In genomic region chr20:478010-478948, GRCh38 we compare ENCODE assay signal across 15 cellular contexts. TPM values are rescaled to one million over a fixed set of nuclear protein-coding genes. Genes with fewer than 3 reads are reported as not detected.
DNase-seq lines count a peak whose midpoint lies in the region; ATAC-seq, FAIRE-seq and TF ChIP-seq lines count a peak whose summit lies in the region.
"Had no signal": no experiment of that assay in that cellular context is flagged by ENCODE, and none has a peak within 500 bp of the region (broad histone marks: within the 10 kb centered on the region; RNA-seq: fewer than 3 reads in every experiment).

No MANE protein-coding gene starts in this region.

- no peak for TF ChIP-seq RAD21 in HepG2 (CRISPR knock-in tag; IDR thresholded peaks at IDR 0.05)

- no peaks in the 10 kb centered on the region for H3K9me3 Mint-ChIP-seq in astrocyte (ENCODE audit: unreplicated experiment)
- H3K9me3 Mint-ChIP-seq: T-helper 1 cell treated with Interleukin-12 subunit alpha and Interleukin-12 subunit beta and Interleukin-4 antibody, amounts not matched to agents 30 μg/mL and 1 μg/mL, for 36 hours had no signal

- peaks cover 16% of the 10 kb centered on the region for H3K4me1 Mint-ChIP-seq in astrocyte (ENCODE audit: low read depth, unreplicated experiment)
- H3K4me1 Mint-ChIP-seq: neural crest cell had no signal

- peaks cover 33% of the 10 kb centered on the region for H3K36me3 Mint-ChIP-seq in astrocyte (ENCODE audit: low read depth, unreplicated experiment)

- H3K4me3 Mint-ChIP-seq in astrocyte (ENCODE audit: unreplicated experiment) = peak overlapping the region; percentile 63
- H3K4me3 Mint-ChIP-seq: neural crest cell; T-helper 1 cell treated with Interleukin-12 subunit alpha and Interleukin-12 subunit beta and Interleukin-4 antibody, amounts not matched to agents 30 μg/mL and 1 μg/mL, for 36 hours had no signal

- H3K36me3 ChIP-seq in astrocyte (ENCODE audit: insufficient read depth, low read length) = peaks cover 40% of the 10 kb centered on the region
- peaks cover 18 to 39% of the 10 kb centered on the region in 2 experiments for H3K36me3 ChIP-seq in HepG2 (replicated peaks in 1 of 2; ENCODE audit: control insufficient read depth in 1 of 2, insufficient read depth in 2 of 2, low read length in 2 of 2)
- H3K36me3 ChIP-seq in small intestine (ENCODE audit: control insufficient read depth in 2 of 2, insufficient read depth in 2 of 2, low read length in 2 of 2) = peaks cover 5 to 8% of the 10 kb centered on the region in 2 donors

- H3K9me3 ChIP-seq in AG04450 (ENCODE audit: control insufficient read depth, insufficient read depth, low read length) = no peaks in the 10 kb centered on the region
- H3K9me3 ChIP-seq in astrocyte (ENCODE audit: insufficient read depth, low read depth, low read length) = no peaks in the 10 kb centered on the region
- no peaks in the 10 kb centered on the region for H3K9me3 ChIP-seq in HepG2 (ENCODE audit: low read length)
- no peaks in the 10 kb centered on the region for H3K9me3 ChIP-seq in small intestine (ENCODE audit: control insufficient read depth, low read depth)
- H3K9me3 ChIP-seq: adrenal gland, Peyer's patch, thoracic aorta had no signal

- no peak for TF ChIP-seq CTCF in AG04450 (IDR thresholded peaks at IDR 0.05; ENCODE audit: low read depth, low read length)
- TF ChIP-seq CTCF in C4-2B (conservative IDR thresholded peaks at IDR 0.05) = no peak
- TF ChIP-seq CTCF in astrocyte (IDR thresholded peaks at IDR 0.05; ENCODE audit: insufficient read depth, low read depth, low read length) = no peak
- TF ChIP-seq CTCF in HepG2 (CRISPR knock-in tag; IDR thresholded peaks at IDR 0.05) = no peak

- peak overlapping the region; percentile 94 for H3K27ac Mint-ChIP-seq in astrocyte (ENCODE audit: unreplicated experiment)

- no peaks in the 10 kb centered on the region for H3K79me2 ChIP-seq in astrocyte (ENCODE audit: insufficient read depth, low read length)
- H3K79me2 ChIP-seq in HepG2 (ENCODE audit: insufficient read depth, low read length) = no peaks in the 10 kb centered on the region

- no peaks in the 10 kb centered on the region for H3K27me3 Mint-ChIP-seq in astrocyte (ENCODE audit: low read depth, unreplicated experiment)

- H3K27ac ChIP-seq in AG04450 (ENCODE audit: low read depth, low read length) (peak overlapping the region; percentile 86), C4-2B (peak overlapping the region; percentile 17; the same call in 1 of the 2 replicates), astrocyte (ENCODE audit: low read depth, low read length) (no peak overlapping the region), HepG2 (ENCODE audit: extremely low read length, insufficient read depth, low read length) (peak overlapping the region; percentile 29), small intestine (ENCODE audit: low read depth in 1 of 2, low read length in 1 of 2) (no peak overlapping the region)
- H3K27ac ChIP-seq: adrenal gland, Peyer's patch, thoracic aorta had no signal

- H3K4me1 ChIP-seq in astrocyte (ENCODE audit: insufficient read depth, low read length) = peaks cover 4% of the 10 kb centered on the region
- H3K4me1 ChIP-seq in HepG2 (ENCODE audit: insufficient read depth, low read length) = peaks cover 63% of the 10 kb centered on the region
- peaks cover 0 to 1% of the 10 kb centered on the region in 2 donors for H3K4me1 ChIP-seq in small intestine (ENCODE audit: control insufficient read depth in 2 of 2, insufficient read depth in 1 of 2, low read depth in 1 of 2, low read length in 1 of 2)
- H3K4me1 ChIP-seq: Peyer's patch had no signal

- TF ChIP-seq POLR2A in HepG2 (IDR thresholded peaks at IDR 0.05; ENCODE audit: insufficient read depth in 1 of 2, low read depth in 2 of 2, low read length in 2 of 2) = no peak

- CTCF ChIA-PET in AG04450 (lab: Charles Lee) (interaction anchor here (0.7 to 5.0 kb wide), 20 partner anchors 9 to 455 kb away, joined by 3 to 59 read pairs (median 4); no protein-coding TSS in a partner anchor), HepG2 (lab: Yijun Ruan, JAX; ENCODE audit: low intra/inter-chr PET ratio, low total read pairs) (interaction anchor here (1.2 to 3.0 kb wide), 5 partner anchors 15 to 124 kb away, joined by 3 to 24 read pairs (median 5); no protein-coding TSS in a partner anchor)

- H3K9ac ChIP-seq in astrocyte (ENCODE audit: low read length) = no peak overlapping the region
- no peak overlapping the region for H3K9ac ChIP-seq in HepG2 (ENCODE audit: insufficient read depth, low read depth, low read length)

- H3K27me3 ChIP-seq in AG04450 (ENCODE audit: control insufficient read depth, insufficient read depth, low read length) (no peaks in the 10 kb centered on the region), astrocyte (ENCODE audit: insufficient read depth, low read length) (no peaks in the 10 kb centered on the region), HepG2 (ENCODE audit: control insufficient read depth in 1 of 2, insufficient read depth in 2 of 2, low read length in 2 of 2) (no peaks in the 10 kb centered on the region), small intestine (ENCODE audit: control insufficient read depth in 2 of 2, insufficient read depth in 2 of 2, low read length in 2 of 2) (no peaks in the 10 kb centered on the region)
- H3K27me3 ChIP-seq: adrenal gland, Peyer's patch had no signal

- TF ChIP-seq EP300 in HepG2 (IDR thresholded peaks at IDR 0.05; ENCODE audit: low read depth in 2 of 2, low read length in 2 of 2) (no peak), HepG2 (CRISPR knock-in tag; IDR thresholded peaks at IDR 0.05; ENCODE audit: borderline replicate concordance) (no peak)

- BruUV-seq in HepG2 (replicated peaks; lab: Mats Ljungman, UMichigan) = no TSS peak

- FAIRE-seq in astrocyte (lab: Jason Lieb, UNC) (no peak), HepG2 (lab: Jason Lieb, UNC) (no peak), small intestine (lab: Jason Lieb, UNC) (no peak)

- H2AFZ ChIP-seq in astrocyte (ENCODE audit: low read depth, low read length) (no peak overlapping the region), HepG2 (ENCODE audit: low read length) (no peak overlapping the region)

- ATAC-seq in HepG2 (peak; percentile 32), HG03280 (IDR thresholded peaks at IDR 0.05; ENCODE audit: unreplicated experiment) (no peak)

- in situ Hi-C loops in HepG2 (cut with HindIII; ENCODE audit: extremely low pct_ligation_motif_present, low pct_unique_long_range_greater_than_20kb) = no loop called here

- DNase-seq in AG04450 (ENCODE audit: low read depth, low spot score) (peak; percentile 67), astrocyte (ENCODE audit: low read depth) (peak; percentile 46), HepG2 (ENCODE audit: low spot score) (peak; percentile 32), NCI-H2081 (lab: John Stamatoyannopoulos, UW) (no peak), putamen (ENCODE audit: low spot score) (no peak), small intestine (no peak)
- DNase-seq: left cardiac atrium, Peyer's patch had no signal

- POLR2A ChIA-PET in AG04450 (lab: Yijun Ruan, JAX) (interaction anchor here (0.6 to 0.8 kb wide), 3 partner anchors 18 to 120 kb away, joined by 3 to 5 read pairs (median 4); partner anchors contain the start of gene TRIB3), HepG2 (lab: Yijun Ruan, JAX) (interaction anchor here (0.7 to 3.3 kb wide), 10 partner anchors 18 to 124 kb away, joined by 3 to 14 read pairs (median 4); partner anchors contain the start of genes RBCK1 and TRIB3)

- H3K4me2 ChIP-seq in astrocyte (ENCODE audit: low read length) (no peak overlapping the region), HepG2 (ENCODE audit: low read depth, low read length) (peak overlapping the region; percentile 3; the same call in 1 of the 2 replicates)

- intact Hi-C loops in HepG2 (cut with micrococcal nuclease; ENCODE audit: unreplicated experiment) = loop anchor here (5.0 kb wide), 1 partner anchor 34 kb away; no protein-coding TSS in a partner anchor

- WGBS in HepG2 (ENCODE audit: low lambda C conversion rate) = 70% methylated on average over 8 of the region's 8 CpGs
- WGBS in small intestine, 3 donors = 88 to 93% (median 92%) methylated on average over 8 of the region's 8 CpGs

- H3K4me3 ChIP-seq in AG04450 (ENCODE audit: low read depth, low read length) (no peak overlapping the region), astrocyte (ENCODE audit: insufficient read depth, low read depth, low read length) (no peak overlapping the region), HepG2 (replicated peaks in 1 of 3; ENCODE audit: insufficient read depth in 1 of 3, low read depth in 2 of 3, low read length in 3 of 3) (no peak overlapping the region), small intestine (ENCODE audit: low read depth in 1 of 2, low read length in 2 of 2) (no peak overlapping the region)
- H3K4me3 ChIP-seq: adrenal gland, Peyer's patch, skin epidermis, thoracic aorta had no signal

- H4K20me1 ChIP-seq in astrocyte (ENCODE audit: insufficient read depth, low read length) (peaks cover 27% of the 10 kb centered on the region), HepG2 (ENCODE audit: insufficient read depth, low read length) (no peaks in the 10 kb centered on the region)

TF ChIP-seq in HepG2, 621 proteins besides CTCF, POLR2A, EP300 and RAD21 (continues in another document):
- TF ChIP-seq ZNF3 (CRISPR knock-in tag; IDR thresholded peaks at IDR 0.05) = no peak

RNA-seq across cellular contexts. Expression of gene TBC1D20, which starts 15.9 kb away (rescaled TPM):
- polyA plus RNA-seq in AG04450 (2011; rRNA removed) (40.1 and 45.6 TPM in 2 replicates), HepG2 (2011; rRNA removed) (47.1 and 55.2 TPM in 2 replicates), small intestine (10 to 100 TPM; 13.1 to 16.3 (median 13.2) TPM)
- polyA minus RNA-seq in AG04450 (2011; rRNA and poly(A)+ RNA removed) = 60.0 and 84.1 TPM in 2 replicates
- total RNA-seq in astrocyte (40.6 and 44.8 TPM in 2 replicates), HepG2 (2016; rRNA removed; fragmentation: Illumina TruSeq; extraction: Trizol) (36.6 and 45.9 TPM in 2 replicates)
- total RNA-seq in HepG2 (2016; cell fraction: cytosol; rRNA removed; fragmentation: Illumina TruSeq; extraction: Trizol; ENCODE audit: low read depth) = 24.9 and 29.1 TPM in 2 replicates
- 36.8 and 43.1 TPM in 2 replicates for total RNA-seq in HepG2 (2016; cell fraction: insoluble cytoplasmic fraction; rRNA removed; fragmentation: Illumina TruSeq; extraction: Trizol)
- 49.8 and 56.6 TPM in 2 replicates for total RNA-seq in HepG2 (2016; cell fraction: membrane; rRNA removed; fragmentation: Illumina TruSeq; extraction: Trizol)
- total RNA-seq in HepG2 (2016; cell fraction: nucleus; rRNA removed; fragmentation: Illumina TruSeq; extraction: Trizol) = 26.9 and 31.0 TPM in 2 replicates
- polyA plus RNA-seq in HepG2 (2011; cell fraction: cytosol; rRNA removed) = 46.2 and 50.9 TPM in 2 replicates
- polyA plus RNA-seq in HepG2 (2011; cell fraction: nucleus; rRNA removed) = 67.6 and 73.0 TPM in 2 replicates
- polyA plus RNA-seq in HepG2 (2012) = 26.7 and 33.9 TPM in 2 replicates
- polyA plus RNA-seq in HepG2 (2016; cell fraction: cytosol; fragmentation: Illumina TruSeq; extraction: Trizol; ENCODE audit: low read depth) = 27.0 and 32.1 TPM in 2 replicates
- 46.6 and 47.0 TPM in 2 replicates for polyA plus RNA-seq in HepG2 (2016; cell fraction: insoluble cytoplasmic fraction; fragmentation: Illumina TruSeq; extraction: Trizol; ENCODE audit: low read depth)
- 37.5 and 43.9 TPM in 2 replicates for polyA plus RNA-seq in HepG2 (2016; cell fraction: membrane; fragmentation: Illumina TruSeq; extraction: Trizol; ENCODE audit: low read depth)
- 57.7 and 59.0 TPM in 2 replicates for polyA plus RNA-seq in HepG2 (2016; cell fraction: nucleus; fragmentation: Illumina TruSeq; extraction: Trizol; ENCODE audit: insufficient read depth, low read depth)
- 35.8 and 117 TPM in 2 replicates for polyA minus RNA-seq in HepG2 (2011; rRNA and poly(A)+ RNA removed; ENCODE audit: low replicate concordance)
- 21.9 and 28.9 TPM in 2 replicates for polyA minus RNA-seq in HepG2 (2011; cell fraction: cytosol; rRNA and poly(A)+ RNA removed)
- 37.1 and 38.0 TPM in 2 replicates for polyA minus RNA-seq in HepG2 (2011; cell fraction: nucleus; rRNA and poly(A)+ RNA removed)

Comparison
In these comparisons a context has a peak if more than half of its experiments do, and no peak if none do; other contexts are left out.
1. DNase-seq: peak in AG04450 (single experiment), astrocyte (single experiment) and HepG2 (single experiment); none in NCI-H2081 (0 of 2), putamen (single experiment) and small intestine (single experiment).
2. H3K27ac ChIP-seq: peak in AG04450 (single experiment), C4-2B (single experiment) and HepG2 (single experiment); none in astrocyte (single experiment) and small intestine (0 of 2).